Comparison of ENCODE assay signal across 8 cellular contexts in the genomic region with DNA sequence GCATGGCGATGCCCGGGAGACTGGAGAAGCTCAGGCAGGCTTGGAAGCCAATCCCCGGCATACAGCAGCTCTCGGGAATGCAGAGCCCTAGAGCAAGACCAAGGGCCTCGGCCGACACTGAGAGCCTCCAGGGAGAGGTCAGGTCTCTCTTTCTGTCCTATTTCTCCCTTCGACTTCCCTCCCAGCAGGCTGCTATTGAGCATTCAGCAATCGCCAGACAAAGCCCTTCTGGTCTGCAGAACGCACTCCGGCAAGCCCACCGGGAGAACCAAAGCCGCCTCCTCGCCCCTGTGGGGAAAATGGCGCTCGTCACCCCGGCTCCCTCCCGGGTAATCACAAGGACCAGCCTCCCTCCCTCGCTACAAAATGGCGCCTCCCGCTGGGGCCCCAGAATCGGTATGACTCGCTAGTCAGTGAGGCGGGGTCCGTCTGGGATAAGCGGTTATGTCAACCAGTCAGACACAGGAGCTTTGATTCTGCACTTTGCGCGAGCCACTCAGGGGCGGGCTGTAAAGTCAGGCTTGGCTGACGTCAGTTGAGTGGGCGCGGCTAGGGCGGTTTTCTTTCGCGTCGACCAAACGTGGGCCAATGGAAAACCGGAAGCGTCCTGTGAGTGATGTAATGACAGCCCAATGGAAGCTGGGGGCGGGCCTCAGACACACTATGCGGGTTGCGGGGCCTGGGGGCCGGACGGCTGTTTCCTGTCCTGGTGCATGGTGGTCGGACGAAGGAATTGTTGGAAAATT. TPM values are rescaled to one million over a fixed set of nuclear protein-coding genes. Genes with fewer than 3 reads are reported as not detected.
DNase-seq lines count a peak whose midpoint lies in the region; ATAC-seq and TF ChIP-seq lines count a peak whose summit lies in the region.

Gene ZNF143 (plus strand): TSS at position 691 of the 746 bp plus-strand sequence. CDS start 10,297 bp downstream, outside the sequence.

- peak within 1 kb of the TSS; percentile 99 to 100 for H3K9ac ChIP-seq in colonic mucosa (ENCODE audit: low read depth in 2 of 2, low read length in 2 of 2)

- H3K4me1 ChIP-seq in BE2C (no peaks in the 10 kb centered on the region), colonic mucosa (peaks cover 5% of the 10 kb centered on the region)

- DNase-seq in BE2C (peak; percentile 96), GM19240 (ENCODE audit: insufficient read length, low spot score) (peak; percentile 73), NCI-H526 (lab: John Stamatoyannopoulos, UW) (peak; percentile 100), colonic mucosa (peak; percentile 100), kidney tubule cell (ENCODE audit: low spot score) (peak; percentile 100)
- peak; percentile 100 for DNase-seq in activated CD4-positive, alpha-beta T cell treated with anti-CD3 and anti-CD28 coated beads for 48 hours
- peak; percentile 99 to 100 (median 100) for DNase-seq in stimulated activated CD4-positive, alpha-beta T cell treated with anti-CD3 and anti-CD28 coated beads, Interleukin-1b, Interleukin-23, amount 100 ng/mL, for 24 hours (ENCODE audit: low read depth in 4 of 4, low spot score in 1 of 4)

- H3K36me3 ChIP-seq in BE2C (no peaks in the 10 kb centered on the region), colonic mucosa (no peaks in the 10 kb centered on the region)

- H3K27me3 ChIP-seq in BE2C (no peaks in the 10 kb centered on the region), colonic mucosa (no peaks in the 10 kb centered on the region)

- peak within 1 kb of the TSS; percentile 96 for H3K4me3 ChIP-seq in BE2C (ENCODE audit: low read depth, low read length)
- peak within 1 kb of the TSS; percentile 78 for H3K4me3 ChIP-seq in colonic mucosa

- ATAC-seq in HG03460 (IDR thresholded peaks at IDR 0.05; ENCODE audit: unreplicated experiment), result peak; percentile 86

- no peaks in the 10 kb centered on the region for H3K9me3 ChIP-seq in BE2C
- H3K9me3 ChIP-seq in colonic mucosa, result no peaks in the 10 kb centered on the region

- TF ChIP-seq CTCF in BE2C (IDR thresholded peaks at IDR 0.05; ENCODE audit: low read depth, low read length), result no peak
- TF ChIP-seq CTCF in colonic mucosa (IDR thresholded peaks at IDR 0.05), result no peak

- H3K27ac ChIP-seq in colonic mucosa, result peak within 1 kb of the TSS; percentile 100

- intact Hi-C loops in colonic mucosa (cut with DNase I), result no loop called here

RNA-seq across cellular contexts. Expression of gene ZNF143, which starts in this region (rescaled TPM):
- polyA plus RNA-seq in BE2C (2012; ENCODE audit: insufficient read depth, insufficient read length, low read depth), result 23.2 TPM
- total RNA-seq in colonic mucosa, result 10 to 100 TPM; 18.0 to 22.2 TPM

Comparison
In these comparisons a context has a peak if more than half of its experiments do, and no peak if none do; other contexts are left out.
1. Peak in every context shown above with its lines: DNase-seq, ATAC-seq, H3K4me3 ChIP-seq and H3K27ac ChIP-seq.